ENCODE assay signal across 23 cellular contexts in the genomic region with DNA sequence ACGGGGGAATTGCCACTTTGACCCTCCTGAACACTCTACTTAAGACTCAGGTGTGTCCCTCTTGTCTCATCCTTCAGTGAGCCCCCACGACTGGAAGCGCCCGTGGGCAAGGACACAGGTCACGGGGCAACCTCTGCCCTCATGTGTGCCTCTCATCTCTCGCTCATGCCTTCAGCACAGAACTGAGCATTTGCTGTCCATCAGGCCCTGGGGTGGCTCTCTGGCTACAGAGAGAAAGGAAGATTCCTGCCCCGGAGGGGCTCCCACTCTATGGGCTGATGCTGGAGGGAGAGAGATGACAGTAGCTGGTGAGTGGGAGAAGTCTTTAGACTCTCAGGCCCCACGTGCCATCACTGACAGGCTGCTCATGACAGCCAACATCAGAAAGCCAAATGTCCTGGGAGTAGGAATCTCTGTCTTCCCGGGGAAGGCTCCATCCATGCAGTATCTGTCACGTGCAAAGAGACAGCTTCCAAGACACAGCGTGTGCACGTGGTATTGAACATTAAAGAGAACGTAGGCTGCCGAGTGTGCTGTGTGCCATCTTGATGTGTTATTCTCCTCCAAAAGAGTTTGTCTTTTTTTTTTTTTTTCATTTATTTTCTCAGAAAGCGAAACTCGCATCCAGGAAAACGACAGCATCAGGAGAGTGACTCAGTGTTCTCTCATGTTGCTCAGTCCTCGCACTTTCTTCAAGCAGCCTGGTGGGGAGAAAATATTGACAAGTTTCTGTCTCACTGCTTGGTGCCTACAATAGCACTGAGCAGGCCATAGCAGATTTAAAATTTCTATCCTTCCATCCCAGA.
"Had no signal": no experiment of that assay in that cellular context is flagged by ENCODE, and none has a peak within 500 bp of the region (broad histone marks: within the 10 kb centered on the region; RNA-seq: fewer than 3 reads in every experiment).

No MANE protein-coding gene starts in this region.

- H3K27me3 ChIP-seq: heart left ventricle, ovary, tibial artery, vagina had no signal

- H3K4me1 ChIP-seq: heart left ventricle, tibial artery, upper lobe of right lung, vagina had no signal

- H3K4me2 ChIP-seq: smooth muscle cell had no signal

- H3K27ac ChIP-seq: coronary artery, heart left ventricle, ovary, tibial artery, upper lobe of right lung, vagina had no signal

- H3K9me3 ChIP-seq: heart left ventricle, ovary, tibial artery, upper lobe of right lung, vagina had no signal

- FAIRE-seq: endothelial cell of umbilical vein, frontal cortex had no signal

- DNase-seq: effector CD4-positive, alpha-beta T cell; endodermal cell; erythroblast; heart left ventricle; hippocampal formation; left colon; left ventricle myocardium superior; mesendoderm; naive thymus-derived CD4-positive, alpha-beta T cell; nucleus accumbens; ovary; right cardiac atrium; stimulated activated CD4-positive, alpha-beta T cell treated with anti-CD3 and anti-CD28 coated beads, Interleukin-4, amount 100 ng/mL, for 1 hour; stimulated activated CD8-positive, alpha-beta memory T cell treated with anti-CD3 and anti-CD28 coated beads, Interleukin-4, amount 100 ng/mL, for 48 hours; stimulated activated naive CD8-positive, alpha-beta T cell treated with anti-CD3 and anti-CD28 coated beads, Interleukin-15, Interleukin-2, amounts not matched to agents 100 U/mL and 50 U/mL, for 24 hours; tibial artery; upper lobe of right lung had no signal

- ATAC-seq: heart left ventricle; left colon; left ventricle myocardium superior; naive thymus-derived CD4-positive, alpha-beta T cell; right cardiac atrium; stimulated activated effector memory CD8-positive, alpha-beta T cell treated with anti-CD3 and anti-CD28 coated beads, Interleukin-12 subunit alpha, Interleukin-12 subunit beta, amount 100 ng/mL, for 72 hours; stimulated activated naive CD8-positive, alpha-beta T cell treated with anti-CD3 and anti-CD28 coated beads, Interleukin-15, Interleukin-2, amounts not matched to agents 100 U/mL and 50 U/mL, for 24 hours; upper lobe of right lung had no signal

- H3K4me3 ChIP-seq: coronary artery, heart left ventricle, ovary, smooth muscle cell, tibial artery, upper lobe of right lung, vagina had no signal

- H3K36me3 ChIP-seq: heart left ventricle, ovary, tibial artery, upper lobe of right lung, vagina had no signal
